In the genomic region with DNA sequence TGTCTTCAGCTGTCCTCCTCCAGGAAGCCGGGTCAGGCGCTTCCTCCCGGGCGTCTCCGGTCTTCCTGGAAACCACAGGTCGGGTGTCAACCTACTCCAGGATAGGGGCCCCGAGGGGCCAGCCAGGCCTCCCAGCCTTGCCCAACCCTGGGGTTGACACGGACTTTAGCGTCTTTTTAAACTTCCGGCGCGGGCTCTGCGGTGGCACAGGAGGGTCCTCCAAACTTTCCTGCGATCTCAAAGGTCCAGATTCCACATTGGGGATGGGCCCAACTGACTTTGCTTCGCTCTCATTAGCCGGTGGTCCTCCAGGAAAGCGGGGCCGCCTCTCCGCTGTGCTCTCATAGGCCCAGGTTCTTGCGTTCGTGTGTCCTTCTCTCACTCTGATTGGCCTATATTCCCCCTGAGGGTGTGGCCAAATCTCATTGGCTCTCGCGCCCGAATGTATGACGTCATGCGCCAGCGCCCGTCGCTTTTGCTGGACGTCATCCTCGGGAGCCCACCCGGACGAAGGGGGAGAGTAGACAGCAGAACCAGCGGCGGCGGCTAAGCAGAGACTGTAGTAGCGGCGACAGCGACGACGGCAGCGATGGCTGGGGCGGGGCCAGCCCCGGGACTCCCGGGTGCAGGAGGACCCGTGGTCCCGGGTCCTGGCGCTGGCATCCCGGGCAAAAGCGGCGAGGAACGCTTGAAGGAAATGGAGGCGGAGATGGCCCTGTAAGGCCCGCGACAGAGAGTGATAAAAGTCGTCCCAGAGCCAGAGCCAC, we compare ENCODE assay signal across 8 cellular contexts. TPM values are rescaled to one million over a fixed set of nuclear protein-coding genes. Genes with fewer than 3 reads are reported as not detected.
DNase-seq lines count a peak whose midpoint lies in the region; ATAC-seq and TF ChIP-seq lines count a peak whose summit lies in the region.

TSS of gene RBM42 (plus strand) at position 472 of the 767 bp plus-strand sequence. CDS start at position 590, 118 bp downstream.

- 2% methylated on average over 18 of the region's 56 CpGs for WGBS in mammary epithelial cell (ENCODE audit: low coverage, missing lambda C conversion rate)

- H3K4me1 ChIP-seq in mammary epithelial cell (ENCODE audit: insufficient read depth, low read length) (peaks cover 10% of the 10 kb centered on the region), iPS-20b (ENCODE audit: insufficient read depth, low read length) (peaks cover 2% of the 10 kb centered on the region; the same call in 1 of the 2 replicates)

- H3K4me2 ChIP-seq in mammary epithelial cell (ENCODE audit: insufficient read depth, low read depth, low read length): peak within 1 kb of the TSS; percentile 88

- H3K9me3 ChIP-seq in WERI-Rb-1 (ENCODE audit: severe bottlenecking) (no peaks in the 10 kb centered on the region), mammary epithelial cell (replicated peaks; ENCODE audit: insufficient read depth, low read length) (no peaks in the 10 kb centered on the region), iPS-20b (ENCODE audit: insufficient read depth, low read depth, low read length) (no peaks in the 10 kb centered on the region)

- H3K27ac ChIP-seq in WERI-Rb-1: peak within 1 kb of the TSS; percentile 79
- peak within 1 kb of the TSS; percentile 82 for H3K27ac ChIP-seq in mammary epithelial cell (ENCODE audit: insufficient read depth, low read depth, low read length)
- H3K27ac ChIP-seq in iPS-20b (ENCODE audit: low read length): peak within 1 kb of the TSS; percentile 19
- peak within 1 kb of the TSS; percentile 83 to 98 (median 94) for H3K27ac ChIP-seq in skin epidermis

- ATAC-seq in GM18873 (IDR thresholded peaks at IDR 0.05; ENCODE audit: low FRiP score, unreplicated experiment) (peak; percentile 94), HG03139 (IDR thresholded peaks at IDR 0.05; ENCODE audit: unreplicated experiment) (peak; percentile 93)

- H3K9ac ChIP-seq in mammary epithelial cell (ENCODE audit: insufficient read depth, low read length) (peak within 1 kb of the TSS; percentile 83), iPS-20b (ENCODE audit: low read depth, low read length) (peak within 1 kb of the TSS; percentile 85; the same call in 1 of the 2 replicates)

- H3K27me3 ChIP-seq in WERI-Rb-1 (ENCODE audit: insufficient read depth, low read depth, severe bottlenecking): no peaks in the 10 kb centered on the region
- H3K27me3 ChIP-seq in mammary epithelial cell (ENCODE audit: insufficient read depth, low read length): no peaks in the 10 kb centered on the region
- H3K27me3 ChIP-seq in iPS-20b (ENCODE audit: insufficient read depth, low read length): no peaks in the 10 kb centered on the region

- BruUV-seq in mammary epithelial cell (replicated peaks; lab: Mats Ljungman, UMichigan): no TSS peak

- H3K4me3 ChIP-seq in WERI-Rb-1 (ENCODE audit: low read depth, low read length) (peak within 1 kb of the TSS; percentile 97), mammary epithelial cell (replicated peaks in 1 of 3; ENCODE audit: insufficient read depth in 1 of 3, low read depth in 2 of 3, low read length in 3 of 3) (peak within 1 kb of the TSS; percentile 80 to 100 (median 82)), iPS-20b (ENCODE audit: low read length) (peak within 1 kb of the TSS; percentile 97), skin epidermis (peak within 1 kb of the TSS; percentile 81 to 100 (median 94))

- dilution Hi-C loops in mammary epithelial cell (cut with HindIII; ENCODE audit: low sequenced_read_pairs): no loop called here

- no peaks in the 10 kb centered on the region for H4K20me1 ChIP-seq in mammary epithelial cell (ENCODE audit: insufficient read depth, low read length)

- DNase-seq in ACHN (peak; percentile 97), NCI-H2227 (lab: John Stamatoyannopoulos, UW; ENCODE audit: unreplicated experiment) (peak; percentile 100), WERI-Rb-1 (peak; percentile 97), mammary epithelial cell (peak; percentile 99)

- CTCF ChIA-PET in mammary epithelial cell (lab: Charles Lee; ENCODE audit: low non-redundant PET): no interaction called here

- peak within 1 kb of the TSS; percentile 89 for H2AFZ ChIP-seq in mammary epithelial cell (ENCODE audit: low read depth, low read length)

- intact Hi-C loops in mammary epithelial cell (cut with micrococcal nuclease): loop anchor here (1.0 kb wide), 1 partner anchor 118 kb away; no protein-coding TSS in a partner anchor

- H3K36me3 ChIP-seq in WERI-Rb-1: peaks cover 35% of the 10 kb centered on the region
- H3K36me3 ChIP-seq in mammary epithelial cell (ENCODE audit: insufficient read depth, low read length): peaks cover 9% of the 10 kb centered on the region
- peaks cover 34% of the 10 kb centered on the region for H3K36me3 ChIP-seq in iPS-20b (ENCODE audit: insufficient read depth, low read depth, low read length)

- no peak for TF ChIP-seq CTCF in WERI-Rb-1 (IDR thresholded peaks at IDR 0.05; ENCODE audit: low read depth, low read length)
- no peak for TF ChIP-seq CTCF in mammary epithelial cell (conservative IDR thresholded peaks at IDR 0.05 in 1 of 2, IDR thresholded peaks at IDR 0.05 in 1 of 2; ENCODE audit: extremely low read depth in 1 of 2, insufficient read depth in 1 of 2, low read depth in 1 of 2, low read length in 2 of 2)

- H3K79me2 ChIP-seq in mammary epithelial cell (ENCODE audit: insufficient read depth, low read length): peaks cover 22% of the 10 kb centered on the region

- in situ Hi-C loops in ACHN (cut with HindIII; ENCODE audit: low pct_ligation_motif_present, low pct_unique_long_range_greater_than_20kb, low sequenced_read_pairs): no loop called here
- in situ Hi-C loops in mammary epithelial cell (cut with MboI; ENCODE audit: low sequenced_read_pairs in 2 of 2): no loop called here

RNA-seq across cellular contexts. Expression of gene RBM42, which starts in this region (rescaled TPM):
- total RNA-seq in mammary epithelial cell: 10 to 100 TPM; 40.2 to 78.5 TPM
- 49.1 TPM for polyA plus RNA-seq in mammary epithelial cell
- 35.3 TPM for polyA minus RNA-seq in mammary epithelial cell

Comparison
In these comparisons a context has a peak if more than half of its experiments do, and no peak if none do; other contexts are left out.
1. Peak in every context shown above with its lines: DNase-seq, ATAC-seq, H3K4me3 ChIP-seq and H3K27ac ChIP-seq.
2. H3K27ac ChIP-seq: peak in every context shown above with its lines; median percentile 94 in skin epidermis; 82 in mammary epithelial cell; 79 in WERI-Rb-1; 19 in iPS-20b.